Comparison of ENCODE assay signal across 34 cellular contexts in genomic region chr2:58441643-58442042, GRCh38.
"Had no signal": no experiment of that assay in that cellular context is flagged by ENCODE, and none has a peak within 500 bp of the region (broad histone marks: within the 10 kb centered on the region; RNA-seq: fewer than 3 reads in every experiment).

No MANE protein-coding gene starts in this region.

- H3K4me3 ChIP-seq: adrenal gland, body of pancreas, breast epithelium had no signal

- ATAC-seq: activated CD4-positive, alpha-beta T cell treated with anti-CD3 and anti-CD28 coated beads for 36 hours; activated CD4-positive, CD25-positive, alpha-beta regulatory T cell treated with anti-CD3 and anti-CD28 coated beads, Interleukin-2, amount 50 U/mL, for 24 hours; activated CD8-positive, alpha-beta memory T cell treated with anti-CD3 and anti-CD28 coated beads, Interleukin-2, amount 10 ng/mL, durations not matched to agents 7 days and 5 days; activated CD8-positive, alpha-beta T cell treated with anti-CD3 and anti-CD28 coated beads, Interleukin-2, amount 10 ng/mL, durations not matched to agents 7 days and 5 days; activated naive CD4-positive, alpha-beta T cell treated with anti-CD3 and anti-CD28 coated beads, Interleukin-2, amount 50 U/mL, for 72 hours; body of pancreas; T-cell; T-helper 17 cell had no signal

- H3K9me3 Mint-ChIP-seq: activated CD4-positive, alpha-beta memory T cell treated with anti-CD3 and anti-CD28 coated beads, Interleukin-2, amount 10 ng/mL, durations not matched to agents 7 days and 5 days; activated CD4-positive, alpha-beta T cell treated with anti-CD3 and anti-CD28 coated beads, Interleukin-2, amount 10 ng/mL, durations not matched to agents 7 days and 5 days; activated naive CD4-positive, alpha-beta T cell treated with anti-CD3 and anti-CD28 coated beads, Interleukin-2, amount 10 ng/mL, durations not matched to agents 7 days and 5 days; activated naive CD4-positive, alpha-beta T cell treated with anti-CD3 and anti-CD28 coated beads, Interleukin-2, amount 50 U/mL, for 72 hours; activated naive CD8-positive, alpha-beta T cell treated with anti-CD3 and anti-CD28 coated beads for 36 hours; activated T-cell treated with anti-CD3 and anti-CD28 coated beads, Interleukin-2, amount 50 U/mL, for 24 hours; activated T-helper 2 cell treated with anti-CD3 and anti-CD28 coated beads, Interferon-gamma antibody, Interleukin-2, Interleukin-4, amounts not matched to agents 10 μg/mL and 5 μg/mL and 100 μg/mL, durations not matched to agents 14 hours and 24 hours and 36 hours; T-cell had no signal

- DNase-seq: activated CD4-positive, alpha-beta memory T cell treated with anti-CD3 and anti-CD28 coated beads, Interleukin-2, amount 10 ng/mL, durations not matched to agents 7 days and 5 days; activated CD4-positive, alpha-beta T cell treated with anti-CD3 and anti-CD28 coated beads for 1 hour; activated CD4-positive, alpha-beta T cell treated with anti-CD3 and anti-CD28 coated beads for 36 hours; activated CD4-positive, alpha-beta T cell treated with anti-CD3 and anti-CD28 coated beads for 48 hours; activated CD4-positive, alpha-beta T cell treated with anti-CD3 and anti-CD28 coated beads, Interleukin-2, amount 10 ng/mL, durations not matched to agents 7 days and 5 days; activated CD4-positive, alpha-beta T cell treated with anti-CD3 and anti-CD28 coated beads, Interleukin-2, amount 50 U/mL, for 48 hours; activated CD4-positive, CD25-positive, alpha-beta regulatory T cell; activated CD8-positive, alpha-beta memory T cell treated with anti-CD3 and anti-CD28 coated beads for 24 hours; activated CD8-positive, alpha-beta memory T cell treated with anti-CD3 and anti-CD28 coated beads, Interleukin-2, amount 10 ng/mL, durations not matched to agents 7 days and 5 days; activated CD8-positive, alpha-beta memory T cell treated with anti-CD3 and anti-CD28 coated beads, Interleukin-2, amount 50 U/mL, for 48 hours; activated CD8-positive, alpha-beta T cell treated with anti-CD3 and anti-CD28 coated beads, Interleukin-2, amount 10 ng/mL, durations not matched to agents 7 days and 5 days; activated effector memory CD4-positive, alpha-beta T cell treated with Interleukin-2 at 50 U/mL for 16 hours; activated gamma-delta T cell; activated naive CD4-positive, alpha-beta T cell treated with anti-CD3 and anti-CD28 coated beads, Interleukin-2, amount 10 ng/mL, durations not matched to agents 7 days and 5 days; activated naive CD4-positive, alpha-beta T cell treated with Interleukin-2 at 50 U/mL for 16 hours; activated naive CD8-positive, alpha-beta T cell treated with anti-CD3 and anti-CD28 coated beads for 36 hours; activated T-cell treated with anti-CD3 and anti-CD28 coated beads, Interleukin-2, amount 50 U/mL, for 24 hours; activated T-cell treated with anti-CD3 and anti-CD28 coated beads, Interleukin-2, amount 50 U/mL, for 48 hours; adrenal gland; amniotic stem cell; aorta; body of pancreas; brain microvascular endothelial cell; central memory CD4-positive, alpha-beta T cell; T-cell; T-helper 17 cell; T-helper 9 cell had no signal

- H3K4me1 Mint-ChIP-seq: activated CD4-positive, alpha-beta memory T cell treated with anti-CD3 and anti-CD28 coated beads, Interleukin-2, amount 10 ng/mL, durations not matched to agents 7 days and 5 days; activated CD4-positive, alpha-beta T cell treated with anti-CD3 and anti-CD28 coated beads for 36 hours; activated CD4-positive, alpha-beta T cell treated with anti-CD3 and anti-CD28 coated beads, Interleukin-2, amount 10 ng/mL, durations not matched to agents 7 days and 5 days; activated CD8-positive, alpha-beta memory T cell treated with anti-CD3 and anti-CD28 coated beads, Interleukin-2, amount 10 ng/mL, durations not matched to agents 7 days and 5 days; activated naive CD4-positive, alpha-beta T cell treated with anti-CD3 and anti-CD28 coated beads, Interleukin-2, amount 10 ng/mL, durations not matched to agents 7 days and 5 days; activated naive CD8-positive, alpha-beta T cell treated with anti-CD3 and anti-CD28 coated beads for 36 hours; T-cell; T-helper 17 cell had no signal

- H3K27me3 Mint-ChIP-seq: activated naive CD4-positive, alpha-beta T cell treated with anti-CD3 and anti-CD28 coated beads, Interleukin-2, amount 10 ng/mL, durations not matched to agents 7 days and 5 days had no signal

- H3K27ac ChIP-seq: adrenal gland, body of pancreas, brain microvascular endothelial cell, breast epithelium, VCaP had no signal

- H3K36me3 ChIP-seq: adrenal gland, brain microvascular endothelial cell, breast epithelium had no signal

- H3K36me3 Mint-ChIP-seq: activated CD8-positive, alpha-beta memory T cell treated with anti-CD3 and anti-CD28 coated beads, Interleukin-2, amount 10 ng/mL, durations not matched to agents 7 days and 5 days; activated naive CD4-positive, alpha-beta T cell treated with anti-CD3 and anti-CD28 coated beads, Interleukin-2, amount 10 ng/mL, durations not matched to agents 7 days and 5 days; activated naive CD4-positive, alpha-beta T cell treated with anti-CD3 and anti-CD28 coated beads, Interleukin-2, amount 50 U/mL, for 72 hours; activated naive CD8-positive, alpha-beta T cell treated with anti-CD3 and anti-CD28 coated beads for 36 hours; T-cell had no signal

- H3K9me3 ChIP-seq: adrenal gland, body of pancreas, breast epithelium had no signal

- H3K27ac Mint-ChIP-seq: activated CD4-positive, alpha-beta memory T cell treated with anti-CD3 and anti-CD28 coated beads, Interleukin-2, amount 10 ng/mL, durations not matched to agents 7 days and 5 days; activated CD4-positive, alpha-beta T cell treated with anti-CD3 and anti-CD28 coated beads for 36 hours; activated CD4-positive, alpha-beta T cell treated with anti-CD3 and anti-CD28 coated beads, Interleukin-2, amount 10 ng/mL, durations not matched to agents 7 days and 5 days; activated CD8-positive, alpha-beta memory T cell treated with anti-CD3 and anti-CD28 coated beads, Interleukin-2, amount 10 ng/mL, durations not matched to agents 7 days and 5 days; activated CD8-positive, alpha-beta T cell treated with anti-CD3 and anti-CD28 coated beads, Interleukin-2, amount 10 ng/mL, durations not matched to agents 7 days and 5 days; activated naive CD4-positive, alpha-beta T cell treated with anti-CD3 and anti-CD28 coated beads, Interleukin-2, amount 10 ng/mL, durations not matched to agents 7 days and 5 days; activated naive CD4-positive, alpha-beta T cell treated with anti-CD3 and anti-CD28 coated beads, Interleukin-2, amount 50 U/mL, for 72 hours; activated naive CD8-positive, alpha-beta T cell treated with anti-CD3 and anti-CD28 coated beads for 36 hours; activated T-cell treated with anti-CD3 and anti-CD28 coated beads, Interleukin-2, amount 50 U/mL, for 24 hours; activated T-helper 2 cell treated with anti-CD3 and anti-CD28 coated beads, Interferon-gamma antibody, Interleukin-2, Interleukin-4, amounts not matched to agents 10 μg/mL and 5 μg/mL and 100 μg/mL, durations not matched to agents 14 hours and 24 hours and 36 hours; T-cell; T-helper 17 cell had no signal

- FAIRE-seq: astrocyte, TTC549 had no signal

- H3K4me3 Mint-ChIP-seq: activated CD4-positive, alpha-beta memory T cell treated with anti-CD3 and anti-CD28 coated beads, Interleukin-2, amount 10 ng/mL, durations not matched to agents 7 days and 5 days; activated CD4-positive, alpha-beta T cell treated with anti-CD3 and anti-CD28 coated beads for 36 hours; activated CD4-positive, alpha-beta T cell treated with anti-CD3 and anti-CD28 coated beads, Interleukin-2, amount 10 ng/mL, durations not matched to agents 7 days and 5 days; activated CD8-positive, alpha-beta memory T cell treated with anti-CD3 and anti-CD28 coated beads, Interleukin-2, amount 10 ng/mL, durations not matched to agents 7 days and 5 days; activated CD8-positive, alpha-beta T cell treated with anti-CD3 and anti-CD28 coated beads, Interleukin-2, amount 10 ng/mL, durations not matched to agents 7 days and 5 days; activated naive CD4-positive, alpha-beta T cell treated with anti-CD3 and anti-CD28 coated beads, Interleukin-2, amount 10 ng/mL, durations not matched to agents 7 days and 5 days; activated naive CD8-positive, alpha-beta T cell treated with anti-CD3 and anti-CD28 coated beads for 36 hours; activated T-cell treated with anti-CD3 and anti-CD28 coated beads, Interleukin-2, amount 50 U/mL, for 24 hours; T-cell; T-helper 17 cell had no signal

- H3K4me1 ChIP-seq: adrenal gland, body of pancreas, breast epithelium had no signal

- H3K27me3 ChIP-seq: adrenal gland, body of pancreas, brain microvascular endothelial cell, breast epithelium had no signal
